ENCODE assay signal across 24 cellular contexts in genomic region chr18:75189696-75190095, GRCh38.
"Had no signal": no experiment of that assay in that cellular context is flagged by ENCODE, and none has a peak within 500 bp of the region (broad histone marks: within the 10 kb centered on the region; RNA-seq: fewer than 3 reads in every experiment).

No MANE protein-coding gene starts in this region.

- DNase-seq: stimulated activated CD4-positive, alpha-beta T cell treated with anti-CD3 and anti-CD28 coated beads, Interleukin-2, amount 100 ng/mL, for 48 hours; stimulated activated CD4-positive, alpha-beta T cell treated with anti-CD3 and anti-CD28 coated beads, Interleukin-4, amount 100 ng/mL, for 1 hour; stimulated activated CD4-positive, alpha-beta T cell treated with anti-CD3 and anti-CD28 coated beads, Interleukin-4, amount 100 ng/mL, for 24 hours; stimulated activated CD4-positive, alpha-beta T cell treated with anti-CD3 and anti-CD28 coated beads, Interleukin-4, amount 100 ng/mL, for 4 hours; stimulated activated CD8-positive, alpha-beta memory T cell treated with anti-CD3 and anti-CD28 coated beads, Interleukin-4, amount 100 ng/mL, for 48 hours; stimulated activated naive B cell treated with anti-CD40 and anti-IgM and Interleukin-4, amounts not matched to agents 10 μg/mL and 1 μg/mL and 100 μg/mL, for 72 hours; stimulated activated naive CD4-positive, alpha-beta T cell; stimulated activated naive CD4-positive, alpha-beta T cell treated with Interleukin-2 at 50 U/mL for 16 hours; stimulated activated naive CD8-positive, alpha-beta T cell treated with anti-CD3 and anti-CD28 coated beads, Interleukin-15, amount 100 ng/mL, for 72 hours; stimulated activated naive CD8-positive, alpha-beta T cell treated with anti-CD3 and anti-CD28 coated beads, Interleukin-15, Interleukin-2, amounts not matched to agents 100 U/mL and 50 U/mL, for 24 hours; stomach; substantia nigra; testis; thyroid gland; tibial artery; transverse colon; trophoblast cell; upper lobe of right lung; uterus had no signal

- H3K4me3 ChIP-seq: stomach, suprapubic skin, testis, thoracic aorta, thyroid gland, tibial artery, tibial nerve, transverse colon, upper lobe of left lung, upper lobe of right lung, uterus, vagina had no signal

- H3K9me3 ChIP-seq: stomach, suprapubic skin, testis, thoracic aorta, thyroid gland, tibial artery, tibial nerve, transverse colon, upper lobe of left lung, upper lobe of right lung, uterus, vagina had no signal

- H3K4me1 ChIP-seq: tibial artery, transverse colon, upper lobe of left lung, upper lobe of right lung, uterus, vagina had no signal

- H3K36me3 ChIP-seq: stomach, suprapubic skin, thoracic aorta, thyroid gland, transverse colon, upper lobe of left lung, upper lobe of right lung, uterus, vagina had no signal

- H3K27ac ChIP-seq: stomach, suprapubic skin, testis, thoracic aorta, thyroid gland, tibial artery, tibial nerve, transverse colon, upper lobe of left lung, upper lobe of right lung, uterus, vagina had no signal

- H3K27me3 ChIP-seq: stomach, suprapubic skin, testis, thyroid gland, tibial artery, tibial nerve, transverse colon, upper lobe of left lung, upper lobe of right lung, uterus, vagina had no signal
